8 cellular contexts compared by ENCODE assay signal in genomic region chr4:118849867-118850812, GRCh38. TPM values are rescaled to one million over a fixed set of nuclear protein-coding genes. Genes with fewer than 3 reads are reported as not detected.
DNase-seq lines count a peak whose midpoint lies in the region; ATAC-seq and TF ChIP-seq lines count a peak whose summit lies in the region.

No MANE protein-coding gene starts in this region.

- H3K18ac ChIP-seq in mesenchymal stem cell (ENCODE audit: low read depth in 1 of 2, low read length in 2 of 2): no peak overlapping the region

- H3K9me3 ChIP-seq in RWPE2 (ENCODE audit: severe bottlenecking) (no peaks in the 10 kb centered on the region), mesenchymal stem cell (ENCODE audit: control insufficient read depth, low read length) (no peaks in the 10 kb centered on the region), HAP-1 (no peaks in the 10 kb centered on the region)

- 22% methylated on average over 6 of the region's 7 CpGs for WGBS in mesenchymal stem cell

- no peak overlapping the region for H3K14ac ChIP-seq in mesenchymal stem cell (ENCODE audit: low read length in 2 of 2)

- no peak overlapping the region for H3K4ac ChIP-seq in mesenchymal stem cell (ENCODE audit: low read depth in 1 of 2, low read length in 2 of 2)

- in situ Hi-C loops in HAP-1 (cut with MboI; ENCODE audit: low sequenced_read_pairs): no loop called here

- H3K27ac ChIP-seq in RWPE2 (ENCODE audit: poor library complexity, severe bottlenecking) (no peak overlapping the region), mesenchymal stem cell (ENCODE audit: low read length, poor library complexity, severe bottlenecking) (no peak overlapping the region)

- no peak overlapping the region for H2AFZ ChIP-seq in mesenchymal stem cell (ENCODE audit: low read depth, low read length)

- H3K4me1 ChIP-seq in RWPE2 (ENCODE audit: insufficient read depth, poor library complexity, severe bottlenecking) (peaks cover 3% of the 10 kb centered on the region), mesenchymal stem cell (ENCODE audit: control insufficient read depth, insufficient read depth, low read depth, low read length) (no peaks in the 10 kb centered on the region), HAP-1 (peaks cover 4% of the 10 kb centered on the region)

- no peak overlapping the region for H3K23ac ChIP-seq in mesenchymal stem cell (ENCODE audit: low read length in 2 of 2)

- no peak for TF ChIP-seq CTCF in AG09309 (IDR thresholded peaks at IDR 0.05; ENCODE audit: control insufficient read depth, insufficient read depth, low read depth, low read length, missing control alignments)
- TF ChIP-seq CTCF in RWPE2 (IDR thresholded peaks at IDR 0.05; ENCODE audit: poor library complexity, severe bottlenecking): no peak

- no peak overlapping the region for H2BK120ac ChIP-seq in mesenchymal stem cell (ENCODE audit: low read depth, low read length)

- ATAC-seq in GM18867 (IDR thresholded peaks at IDR 0.05; ENCODE audit: unreplicated experiment) (peak; percentile 97), HG03064 (IDR thresholded peaks at IDR 0.05; ENCODE audit: low read depth, unreplicated experiment) (peak; percentile 92), RWPE2 (ENCODE audit: low read depth) (peak; percentile 73)

- H3K27me3 ChIP-seq in RWPE2 (ENCODE audit: insufficient read depth, poor library complexity, severe bottlenecking) (no peaks in the 10 kb centered on the region), mesenchymal stem cell (ENCODE audit: control insufficient read depth in 1 of 2, insufficient read depth in 1 of 2, low read length in 2 of 2) (no peaks in the 10 kb centered on the region), HAP-1 (ENCODE audit: low read depth) (no peaks in the 10 kb centered on the region)

- peak overlapping the region; percentile 61 for H3K9ac ChIP-seq in mesenchymal stem cell (ENCODE audit: low read length)

- H2BK12ac ChIP-seq in mesenchymal stem cell (ENCODE audit: low read length in 2 of 2): no peak overlapping the region

- no peak overlapping the region for H4K8ac ChIP-seq in mesenchymal stem cell (ENCODE audit: low read length)

- H3K36me3 ChIP-seq in RWPE2 (ENCODE audit: low read depth) (no peaks in the 10 kb centered on the region), mesenchymal stem cell (ENCODE audit: control insufficient read depth in 1 of 2, insufficient read depth in 2 of 2, low read depth in 1 of 2, low read length in 2 of 2) (no peaks in the 10 kb centered on the region), HAP-1 (replicated peaks) (no peaks in the 10 kb centered on the region)

- no peak overlapping the region for H2BK5ac ChIP-seq in mesenchymal stem cell (ENCODE audit: low read depth, low read length, poor library complexity, severe bottlenecking)

- H2BK15ac ChIP-seq in mesenchymal stem cell (ENCODE audit: low read depth, poor library complexity, severe bottlenecking): no peak overlapping the region

- H3K4me3 ChIP-seq in AG09309 (ENCODE audit: control insufficient read depth, low read depth, low read length) (peak overlapping the region; percentile 20; the same call in 1 of the 2 replicates), RWPE2 (ENCODE audit: severe bottlenecking) (peak overlapping the region; percentile 25), mesenchymal stem cell (ENCODE audit: insufficient read depth in 1 of 2, low read depth in 1 of 2, low read length in 2 of 2) (peak overlapping the region in 1 of 2 experiments; percentile 70), HAP-1 (no peak overlapping the region)

- no peak overlapping the region for H2AK5ac ChIP-seq in mesenchymal stem cell (ENCODE audit: low read length, severe bottlenecking)

- H4K91ac ChIP-seq in mesenchymal stem cell (ENCODE audit: low read length): no peak overlapping the region

- no peak overlapping the region for H3K4me2 ChIP-seq in mesenchymal stem cell (ENCODE audit: low read length, poor library complexity, severe bottlenecking)

- DNase-seq in AG09309 (ENCODE audit: low read depth) (no peak), RWPE2 (ENCODE audit: low spot score) (no peak), mesenchymal stem cell (peak; percentile 52), hippocampal formation (lab: John Stamatoyannopoulos, UW) (no peak), HAP-1 (ENCODE audit: low spot score in 2 of 2) (no peak)
- DNase-seq in central memory CD4-positive, alpha-beta T cell: peak; percentile 57

- no peaks in the 10 kb centered on the region for H3K79me1 ChIP-seq in mesenchymal stem cell (replicated peaks; ENCODE audit: low read length, poor library complexity, severe bottlenecking)

RNA-seq across cellular contexts. Expression of gene SEC24D, which starts 14.2 kb away (rescaled TPM):
- polyA plus RNA-seq in mesenchymal stem cell (2013, experiment 1 of 2): 106 TPM
- polyA plus RNA-seq in mesenchymal stem cell (2013, experiment 2 of 2): 98.8 TPM

RNA-seq across cellular contexts. Expression of gene SYNPO2, which starts 38.5 kb away (rescaled TPM):
- 3.2 TPM for polyA plus RNA-seq in mesenchymal stem cell (2013, experiment 1 of 2)
- polyA plus RNA-seq in mesenchymal stem cell (2013, experiment 2 of 2): 3.1 TPM

Comparison
In these comparisons a context has a peak if more than half of its experiments do, and no peak if none do; other contexts are left out.
1. DNase-seq: peak in central memory CD4-positive, alpha-beta T cell (single experiment) and mesenchymal stem cell (single experiment); none in AG09309 (single experiment), RWPE2 (single experiment), hippocampal formation (0 of 2) and HAP-1 (0 of 2).
2. Peak in every context shown above with its lines, with median percentiles within 50 percentile points of each other: ATAC-seq.